12 cellular contexts compared by ENCODE assay signal in genomic region chr3:68931406-68932149, GRCh38. TPM values are rescaled to one million over a fixed set of nuclear protein-coding genes. Genes with fewer than 3 reads are reported as not detected.
DNase-seq lines count a peak whose midpoint lies in the region; ATAC-seq and TF ChIP-seq lines count a peak whose summit lies in the region.
"Had no signal": no experiment of that assay in that cellular context is flagged by ENCODE, and none has a peak within 500 bp of the region (broad histone marks: within the 10 kb centered on the region; RNA-seq: fewer than 3 reads in every experiment).

No MANE protein-coding gene starts in this region.

- no peak overlapping the region for H3K27ac Mint-ChIP-seq in nephron
- H3K27ac Mint-ChIP-seq: effector memory CD8-positive, alpha-beta T cell had no signal

- H3K4me3 Mint-ChIP-seq in nephron, result peak overlapping the region; percentile 34 to 72 (median 35)

- no peaks in the 10 kb centered on the region for H3K4me1 Mint-ChIP-seq in nephron

- no peaks in the 10 kb centered on the region for H3K9me3 ChIP-seq in cardiac muscle cell (ENCODE audit: low read depth)
- H3K9me3 ChIP-seq: right lobe of liver, transverse colon had no signal

- ATAC-seq in left cardiac atrium, result no peak
- ATAC-seq in GM18870 (IDR thresholded peaks at IDR 0.05; ENCODE audit: unreplicated experiment), result no peak
- ATAC-seq: effector memory CD8-positive, alpha-beta T cell had no signal

- intact Hi-C loops in left cardiac atrium (cut with DNase I), result no loop called here
- intact Hi-C loops in dorsolateral prefrontal cortex (cut with DNase I), result no loop called here

- H3K9me3 Mint-ChIP-seq in nephron, result no peaks in the 10 kb centered on the region
- H3K9me3 Mint-ChIP-seq: effector memory CD8-positive, alpha-beta T cell had no signal

- in situ Hi-C loops in brain microvascular endothelial cell (cut with HindIII; ENCODE audit: low pct_ligation_motif_present, low sequenced_read_pairs), result no loop called here

- H3K4me1 ChIP-seq in cardiac muscle cell (ENCODE audit: low read depth), result peaks cover 33% of the 10 kb centered on the region
- no peaks in the 10 kb centered on the region for H3K4me1 ChIP-seq in urinary bladder (ENCODE audit: insufficient read depth)

- no peaks in the 10 kb centered on the region for H3K27me3 ChIP-seq in cardiac muscle cell
- peaks cover 0 to 47% (median 20%) of the 10 kb centered on the region in 45 donors for H3K27me3 ChIP-seq in dorsolateral prefrontal cortex
- H3K27me3 ChIP-seq in brain microvascular endothelial cell (replicated peaks), result peaks cover 31% of the 10 kb centered on the region

- peak overlapping the region; percentile 92 for H3K4me3 ChIP-seq in cardiac muscle cell
- H3K4me3 ChIP-seq in dorsolateral prefrontal cortex, result peak overlapping the region; percentile 29 to 81 (median 64)
- H3K4me3 ChIP-seq in urinary bladder (ENCODE audit: low read depth, low read length), result peak overlapping the region; percentile 4
- no peak overlapping the region for H3K4me3 ChIP-seq in brain microvascular endothelial cell (ENCODE audit: low read depth, low read length)

- DNase-seq in cardiac muscle cell (ENCODE audit: low read depth in 1 of 2, low spot score in 1 of 2) (peak in 1 of 2 donors; percentile 36), left cardiac atrium (no peak), dorsolateral prefrontal cortex (no peak), brain microvascular endothelial cell (no peak), NCI-H1105 treated with DMSO at 0.1 percent for 48 hours (lab: John Stamatoyannopoulos, UW) (no peak)
- DNase-seq: amniotic stem cell; effector memory CD8-positive, alpha-beta T cell had no signal

- TF ChIP-seq CTCF in cardiac muscle cell (IDR thresholded peaks at IDR 0.05; ENCODE audit: low read depth, low read length), result no peak
- TF ChIP-seq CTCF in dorsolateral prefrontal cortex (IDR thresholded peaks at IDR 0.05 in 54 of 56, conservative IDR thresholded peaks at IDR 0.05 in 2 of 56; ENCODE audit: low read depth in 1 of 56, partially characterized antibody in 56 of 56), result no peak
- TF ChIP-seq CTCF in nephron (IDR thresholded peaks at IDR 0.05; ENCODE audit: unreplicated experiment in 3 of 3), result no peak
- no peak for TF ChIP-seq CTCF in brain microvascular endothelial cell (IDR thresholded peaks at IDR 0.05; ENCODE audit: low read depth, low read length, missing control alignments)

- peaks cover 93% of the 10 kb centered on the region for H3K27me3 Mint-ChIP-seq in nephron (ENCODE audit: low read depth)

- H3K36me3 ChIP-seq in cardiac muscle cell (no peaks in the 10 kb centered on the region), urinary bladder (ENCODE audit: insufficient read depth) (no peaks in the 10 kb centered on the region), brain microvascular endothelial cell (replicated peaks) (no peaks in the 10 kb centered on the region)
- H3K36me3 ChIP-seq: right lobe of liver, transverse colon had no signal

- WGBS in urinary bladder, result 2% methylated on average over 41 of the region's 41 CpGs

- no peak overlapping the region for H3K27ac ChIP-seq in cardiac muscle cell
- peak overlapping the region in 24 of 59 donors; percentile 7 to 84 (median 55) for H3K27ac ChIP-seq in dorsolateral prefrontal cortex
- no peak overlapping the region for H3K27ac ChIP-seq in urinary bladder (ENCODE audit: low read depth)
- no peak overlapping the region for H3K27ac ChIP-seq in brain microvascular endothelial cell
- H3K27ac ChIP-seq: right lobe of liver, transverse colon had no signal

- H3K36me3 Mint-ChIP-seq in nephron (ENCODE audit: low read depth), result no peaks in the 10 kb centered on the region

RNA-seq across cellular contexts. Expression of gene TAFA4, which starts 0.8 kb away (rescaled TPM):
- total RNA-seq in cardiac muscle cell, result 120 and 173 TPM in 2 replicates
- polyA plus RNA-seq in cardiac muscle cell, result 96.9 and 194 TPM in 2 replicates
- not detected for total RNA-seq in left cardiac atrium
- total RNA-seq in dorsolateral prefrontal cortex, result 10 to 100 TPM in 1 of 120 experiments, 1 to 10 TPM in 118, under 1 TPM in 1; 0.44 to 10.4 (median 3.2) TPM
- total RNA-seq in urinary bladder, result not detected
- polyA plus RNA-seq in urinary bladder, result 0.23 TPM
- total RNA-seq: right lobe of liver, transverse colon had no signal

Comparison
In these comparisons a context has a peak if more than half of its experiments do, and no peak if none do; other contexts are left out.
1. RNA of gene TAFA4, which starts 0.8 kb away (total RNA-seq): 120 to 173 TPM in cardiac muscle cell; 0.44 to 10.4 TPM in dorsolateral prefrontal cortex, not detected in urinary bladder (single experiment) and not detected in left cardiac atrium; every median in the first group is over 10 times any median in the second.